39 cellular contexts compared by ENCODE assay signal in genomic region chr6:1229808-1230207, GRCh38.
"Had no signal": no experiment of that assay in that cellular context is flagged by ENCODE, and none has a peak within 500 bp of the region (broad histone marks: within the 10 kb centered on the region; RNA-seq: fewer than 3 reads in every experiment).

No MANE protein-coding gene starts in this region.

- H3K36me3 ChIP-seq: adrenal gland, ascending aorta, brain microvascular endothelial cell, breast epithelium, cardiac muscle cell had no signal

- H3K9me3 ChIP-seq: adrenal gland, ascending aorta, body of pancreas, breast epithelium had no signal

- DNase-seq: activated effector memory CD4-positive, alpha-beta T cell treated with anti-CD3 and anti-CD28 coated beads, Interleukin-2, amount 50 U/mL, for 16 hours; activated effector memory CD4-positive, alpha-beta T cell treated with Interleukin-2 at 50 U/mL for 16 hours; activated gamma-delta T cell; activated gamma-delta T cell treated with Interleukin-2 at 50 U/mL for 16 hours; activated naive CD4-positive, alpha-beta T cell; activated naive CD4-positive, alpha-beta T cell treated with anti-CD3 and anti-CD28 coated beads for 36 hours; activated naive CD4-positive, alpha-beta T cell treated with anti-CD3 and anti-CD28 coated beads, Interleukin-2, amount 10 ng/mL, durations not matched to agents 7 days and 5 days; activated naive CD4-positive, alpha-beta T cell treated with anti-CD3 and anti-CD28 coated beads, Interleukin-2, amount 50 U/mL, for 16 hours; activated naive CD4-positive, alpha-beta T cell treated with Interleukin-2 at 50 U/mL for 16 hours; activated naive CD8-positive, alpha-beta T cell treated with anti-CD3 and anti-CD28 coated beads for 36 hours; activated naive CD8-positive, alpha-beta T cell treated with anti-CD3 and anti-CD28 coated beads, Interleukin-2, amount 10 ng/mL, durations not matched to agents 7 days and 5 days; activated naive CD8-positive, alpha-beta T cell treated with anti-CD3 and anti-CD28 coated beads, Interleukin-2, amount 50 U/mL, for 24 hours; activated T-cell treated with anti-CD3 and anti-CD28 coated beads for 4 hours; activated T-cell treated with anti-CD3 and anti-CD28 coated beads, Interleukin-2, amount 50 U/mL, for 1 hour; activated T-cell treated with anti-CD3 and anti-CD28 coated beads, Interleukin-2, amount 50 U/mL, for 24 hours; activated T-cell treated with anti-CD3 and anti-CD28 coated beads, Interleukin-2, amount 50 U/mL, for 4 hours; activated T-cell treated with anti-CD3 and anti-CD28 coated beads, Interleukin-2, amount 50 U/mL, for 48 hours; activated T-cell treated with anti-CD3 and anti-CD28 coated beads, Interleukin-2, amount 50 U/mL, for 72 hours; adrenal gland; amniotic stem cell; amygdala; anterior cingulate cortex; aorta; brain microvascular endothelial cell; central memory CD4-positive, alpha-beta T cell; cerebellar nuclear complex had no signal

- H3K36me3 Mint-ChIP-seq: activated naive CD4-positive, alpha-beta T cell treated with anti-CD3 and anti-CD28 coated beads, Interleukin-2, amount 10 ng/mL, durations not matched to agents 7 days and 5 days; activated naive CD4-positive, alpha-beta T cell treated with anti-CD3 and anti-CD28 coated beads, Interleukin-2, amount 50 U/mL, for 24 hours; activated naive CD4-positive, alpha-beta T cell treated with anti-CD3 and anti-CD28 coated beads, Interleukin-2, amount 50 U/mL, for 72 hours; activated naive CD8-positive, alpha-beta T cell; activated naive CD8-positive, alpha-beta T cell treated with anti-CD3 and anti-CD28 coated beads for 36 hours; activated naive CD8-positive, alpha-beta T cell treated with anti-CD3 and anti-CD28 coated beads, Interleukin-2, amount 10 ng/mL, durations not matched to agents 7 days and 5 days; brain had no signal

- ATAC-seq: activated naive CD4-positive, alpha-beta T cell treated with anti-CD3 and anti-CD28 coated beads, Interleukin-2, amount 50 U/mL, for 72 hours; activated naive CD8-positive, alpha-beta T cell treated with anti-CD3 and anti-CD28 coated beads, Interleukin-2, amount 50 U/mL, for 24 hours; activated T-cell treated with anti-CD3 and anti-CD28 coated beads, Interleukin-2, amount 50 U/mL, for 4 hours; activated T-cell treated with anti-CD3 and anti-CD28 coated beads, Interleukin-2, amount 50 U/mL, for 72 hours; activated T-helper 17 cell treated with anti-CD3 and anti-CD28 coated beads, Interleukin-2, amount 50 U/mL, for 72 hours; body of pancreas had no signal

- H3K27me3 ChIP-seq: adrenal gland, ascending aorta, body of pancreas, brain microvascular endothelial cell had no signal

- H3K4me3 ChIP-seq: adrenal gland, ascending aorta, body of pancreas, breast epithelium, cardiac muscle cell had no signal

- H3K27ac ChIP-seq: adrenal gland, ascending aorta, body of pancreas, brain microvascular endothelial cell, breast epithelium, cardiac muscle cell had no signal

- H3K27ac Mint-ChIP-seq: activated naive CD4-positive, alpha-beta T cell treated with anti-CD3 and anti-CD28 coated beads for 36 hours; activated naive CD4-positive, alpha-beta T cell treated with anti-CD3 and anti-CD28 coated beads, Interleukin-2, amount 10 ng/mL, durations not matched to agents 7 days and 5 days; activated naive CD4-positive, alpha-beta T cell treated with anti-CD3 and anti-CD28 coated beads, Interleukin-2, amount 50 U/mL, for 24 hours; activated naive CD4-positive, alpha-beta T cell treated with anti-CD3 and anti-CD28 coated beads, Interleukin-2, amount 50 U/mL, for 72 hours; activated naive CD8-positive, alpha-beta T cell; activated naive CD8-positive, alpha-beta T cell treated with anti-CD3 and anti-CD28 coated beads for 36 hours; activated naive CD8-positive, alpha-beta T cell treated with anti-CD3 and anti-CD28 coated beads, Interleukin-2, amount 10 ng/mL, durations not matched to agents 7 days and 5 days; activated naive CD8-positive, alpha-beta T cell treated with anti-CD3 and anti-CD28 coated beads, Interleukin-2, amount 50 U/mL, for 24 hours; activated T-cell treated with anti-CD3 and anti-CD28 coated beads, Interleukin-2, amount 50 U/mL, for 24 hours; activated T-cell treated with anti-CD3 and anti-CD28 coated beads, Interleukin-2, amount 50 U/mL, for 72 hours; activated T-helper 1 cell treated with anti-CD3 and anti-CD28 coated beads, Interleukin-12 subunit alpha, Interleukin-12 subunit beta, Interleukin-2, Interleukin-4 antibody, amounts not matched to agents 30 ng/mL and 10 ng/mL and 1 ng/mL, durations not matched to agents 14 hours and 24 hours and 36 hours; activated T-helper 17 cell treated with anti-CD3 and anti-CD28 coated beads, Interleukin-2, amount 50 U/mL, for 72 hours; activated T-helper 2 cell treated with anti-CD3 and anti-CD28 coated beads, Interferon-gamma antibody, Interleukin-2, Interleukin-4, amounts not matched to agents 10 μg/mL and 5 μg/mL and 100 μg/mL, durations not matched to agents 14 hours and 24 hours and 36 hours; brain had no signal

- H3K4me1 Mint-ChIP-seq: activated naive CD4-positive, alpha-beta T cell treated with anti-CD3 and anti-CD28 coated beads, Interleukin-2, amount 10 ng/mL, durations not matched to agents 7 days and 5 days; activated naive CD4-positive, alpha-beta T cell treated with anti-CD3 and anti-CD28 coated beads, Interleukin-2, amount 50 U/mL, for 24 hours; activated naive CD8-positive, alpha-beta T cell treated with anti-CD3 and anti-CD28 coated beads for 36 hours; activated naive CD8-positive, alpha-beta T cell treated with anti-CD3 and anti-CD28 coated beads, Interleukin-2, amount 10 ng/mL, durations not matched to agents 7 days and 5 days; activated naive CD8-positive, alpha-beta T cell treated with anti-CD3 and anti-CD28 coated beads, Interleukin-2, amount 50 U/mL, for 24 hours; activated T-helper 17 cell treated with anti-CD3 and anti-CD28 coated beads, Interleukin-2, amount 50 U/mL, for 72 hours; central memory CD8-positive, alpha-beta T cell had no signal

- H3K4me3 Mint-ChIP-seq: activated naive CD4-positive, alpha-beta T cell treated with anti-CD3 and anti-CD28 coated beads for 36 hours; activated naive CD4-positive, alpha-beta T cell treated with anti-CD3 and anti-CD28 coated beads, Interleukin-2, amount 10 ng/mL, durations not matched to agents 7 days and 5 days; activated naive CD4-positive, alpha-beta T cell treated with anti-CD3 and anti-CD28 coated beads, Interleukin-2, amount 50 U/mL, for 24 hours; activated naive CD8-positive, alpha-beta T cell; activated naive CD8-positive, alpha-beta T cell treated with anti-CD3 and anti-CD28 coated beads for 36 hours; activated naive CD8-positive, alpha-beta T cell treated with anti-CD3 and anti-CD28 coated beads, Interleukin-2, amount 10 ng/mL, durations not matched to agents 7 days and 5 days; activated naive CD8-positive, alpha-beta T cell treated with anti-CD3 and anti-CD28 coated beads, Interleukin-2, amount 50 U/mL, for 24 hours; activated T-cell treated with anti-CD3 and anti-CD28 coated beads, Interleukin-2, amount 50 U/mL, for 24 hours; activated T-cell treated with anti-CD3 and anti-CD28 coated beads, Interleukin-2, amount 50 U/mL, for 4 hours; activated T-cell treated with anti-CD3 and anti-CD28 coated beads, Interleukin-2, amount 50 U/mL, for 72 hours; activated T-helper 1 cell treated with anti-CD3 and anti-CD28 coated beads, Interleukin-12 subunit alpha, Interleukin-12 subunit beta, Interleukin-2, Interleukin-4 antibody, amounts not matched to agents 30 ng/mL and 10 ng/mL and 1 ng/mL, durations not matched to agents 14 hours and 24 hours and 36 hours; activated T-helper 17 cell treated with anti-CD3 and anti-CD28 coated beads, Interleukin-2, amount 50 U/mL, for 72 hours; brain; central memory CD8-positive, alpha-beta T cell had no signal

- H3K9me3 Mint-ChIP-seq: activated naive CD4-positive, alpha-beta T cell treated with anti-CD3 and anti-CD28 coated beads for 36 hours; activated naive CD4-positive, alpha-beta T cell treated with anti-CD3 and anti-CD28 coated beads, Interleukin-2, amount 10 ng/mL, durations not matched to agents 7 days and 5 days; activated naive CD4-positive, alpha-beta T cell treated with anti-CD3 and anti-CD28 coated beads, Interleukin-2, amount 50 U/mL, for 24 hours; activated naive CD4-positive, alpha-beta T cell treated with anti-CD3 and anti-CD28 coated beads, Interleukin-2, amount 50 U/mL, for 72 hours; activated naive CD8-positive, alpha-beta T cell treated with anti-CD3 and anti-CD28 coated beads for 36 hours; activated naive CD8-positive, alpha-beta T cell treated with anti-CD3 and anti-CD28 coated beads, Interleukin-2, amount 10 ng/mL, durations not matched to agents 7 days and 5 days; activated naive CD8-positive, alpha-beta T cell treated with anti-CD3 and anti-CD28 coated beads, Interleukin-2, amount 50 U/mL, for 24 hours; activated T-cell treated with anti-CD3 and anti-CD28 coated beads, Interleukin-2, amount 50 U/mL, for 24 hours; activated T-cell treated with anti-CD3 and anti-CD28 coated beads, Interleukin-2, amount 50 U/mL, for 4 hours; activated T-cell treated with anti-CD3 and anti-CD28 coated beads, Interleukin-2, amount 50 U/mL, for 72 hours; activated T-helper 1 cell treated with anti-CD3 and anti-CD28 coated beads, Interleukin-12 subunit alpha, Interleukin-12 subunit beta, Interleukin-2, Interleukin-4 antibody, amounts not matched to agents 30 ng/mL and 10 ng/mL and 1 ng/mL, durations not matched to agents 14 hours and 24 hours and 36 hours; activated T-helper 17 cell treated with anti-CD3 and anti-CD28 coated beads, Interleukin-2, amount 50 U/mL, for 72 hours; activated T-helper 2 cell treated with anti-CD3 and anti-CD28 coated beads, Interferon-gamma antibody, Interleukin-2, Interleukin-4, amounts not matched to agents 10 μg/mL and 5 μg/mL and 100 μg/mL, durations not matched to agents 14 hours and 24 hours and 36 hours; brain; central memory CD8-positive, alpha-beta T cell had no signal

- FAIRE-seq: astrocyte had no signal

- H3K4me1 ChIP-seq: adrenal gland, ascending aorta, body of pancreas, breast epithelium had no signal
